1 cellular context compared by ENCODE assay signal in genomic region chr3:65551945-65552344, GRCh38.
TF ChIP-seq lines count a peak whose summit lies in the region.

No MANE protein-coding gene starts in this region.

TF ChIP-seq in IMR-90, 13 proteins besides CTCF, POLR2A, EP300 and RAD21 (continued from another document):
- TF ChIP-seq NFE2L2 (IDR thresholded peaks at IDR 0.05; ENCODE audit: low read depth, low read length) (no peak), ELK1 (IDR thresholded peaks at IDR 0.05; ENCODE audit: borderline replicate concordance, low read depth, low read length) (no peak)
